ENCODE assay signal across 38 cellular contexts in the genomic region with DNA sequence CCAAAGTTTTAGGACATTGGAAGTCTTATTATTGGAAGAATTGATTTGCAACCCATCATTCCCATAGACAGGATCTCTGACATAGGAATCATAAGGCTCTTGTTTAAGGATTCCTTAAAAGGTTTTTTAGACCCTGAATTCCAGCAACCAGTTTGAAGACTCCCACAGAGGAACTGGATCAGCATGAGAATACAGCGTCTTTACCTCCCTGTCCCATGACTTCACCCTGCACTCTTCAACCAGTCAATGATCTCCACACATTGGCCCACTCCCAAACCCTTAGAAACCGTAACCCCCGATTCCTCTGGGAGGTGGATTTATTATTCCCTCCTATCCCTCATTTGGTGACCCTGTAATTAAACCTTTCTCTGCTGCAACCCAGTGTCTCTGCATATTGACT.
"Had no signal": no experiment of that assay in that cellular context is flagged by ENCODE, and none has a peak within 500 bp of the region (broad histone marks: within the 10 kb centered on the region; RNA-seq: fewer than 3 reads in every experiment).

No MANE protein-coding gene starts in this region.

- H3K4me3 ChIP-seq: ascending aorta, cardiac muscle cell, PC-9 had no signal

- H3K36me3 ChIP-seq: ascending aorta, cardiac muscle cell had no signal

- H3K9me3 ChIP-seq: ascending aorta had no signal

- H3K4me2 ChIP-seq: KMS-11, PC-9 had no signal

- H3K27me3 ChIP-seq: ascending aorta, cardiac muscle cell had no signal

- H3K27ac Mint-ChIP-seq: activated CD4-positive, alpha-beta memory T cell treated with anti-CD3 and anti-CD28 coated beads, Interleukin-2, amount 10 ng/mL, durations not matched to agents 7 days and 5 days; activated CD8-positive, alpha-beta memory T cell treated with anti-CD3 and anti-CD28 coated beads, Interleukin-2, amount 10 ng/mL, durations not matched to agents 7 days and 5 days; activated naive CD8-positive, alpha-beta T cell treated with anti-CD3 and anti-CD28 coated beads for 36 hours; activated T-cell treated with anti-CD3 and anti-CD28 coated beads, Interleukin-2, amount 50 U/mL, for 72 hours; activated T-helper 17 cell treated with anti-CD3 and anti-CD28 coated beads, Interleukin-2, amount 50 U/mL, for 72 hours; T-cell; T-helper 17 cell had no signal

- H3K4me1 ChIP-seq: ascending aorta had no signal

- H3K27ac ChIP-seq: ascending aorta, cardiac muscle cell, KMS-11, PC-9, RWPE1, VCaP had no signal

- H3K4me1 Mint-ChIP-seq: activated CD4-positive, alpha-beta memory T cell treated with anti-CD3 and anti-CD28 coated beads, Interleukin-2, amount 10 ng/mL, durations not matched to agents 7 days and 5 days; activated CD8-positive, alpha-beta memory T cell treated with anti-CD3 and anti-CD28 coated beads, Interleukin-2, amount 10 ng/mL, durations not matched to agents 7 days and 5 days; activated naive CD8-positive, alpha-beta T cell treated with anti-CD3 and anti-CD28 coated beads for 36 hours; activated T-helper 17 cell treated with anti-CD3 and anti-CD28 coated beads, Interleukin-2, amount 50 U/mL, for 72 hours; central memory CD8-positive, alpha-beta T cell; T-cell; T-helper 17 cell had no signal

- H2AFZ ChIP-seq: PC-9 had no signal

- H3K4me3 Mint-ChIP-seq: activated CD4-positive, alpha-beta memory T cell treated with anti-CD3 and anti-CD28 coated beads, Interleukin-2, amount 10 ng/mL, durations not matched to agents 7 days and 5 days; activated CD8-positive, alpha-beta memory T cell treated with anti-CD3 and anti-CD28 coated beads, Interleukin-2, amount 10 ng/mL, durations not matched to agents 7 days and 5 days; activated naive CD8-positive, alpha-beta T cell treated with anti-CD3 and anti-CD28 coated beads for 36 hours; activated T-cell treated with anti-CD3 and anti-CD28 coated beads, Interleukin-2, amount 50 U/mL, for 72 hours; activated T-helper 17 cell treated with anti-CD3 and anti-CD28 coated beads, Interleukin-2, amount 50 U/mL, for 72 hours; central memory CD8-positive, alpha-beta T cell; T-cell; T-helper 17 cell had no signal

- H3K36me3 Mint-ChIP-seq: activated naive CD8-positive, alpha-beta T cell treated with anti-CD3 and anti-CD28 coated beads for 36 hours; T-cell had no signal

- ATAC-seq: activated CD8-positive, alpha-beta memory T cell treated with anti-CD3 and anti-CD28 coated beads, Interleukin-2, amount 10 ng/mL, durations not matched to agents 7 days and 5 days; activated T-cell treated with anti-CD3 and anti-CD28 coated beads, Interleukin-2, amount 50 U/mL, for 72 hours; activated T-helper 17 cell treated with anti-CD3 and anti-CD28 coated beads, Interleukin-2, amount 50 U/mL, for 72 hours; Right ventricle myocardium inferior; SK-N-SH treated with all-trans-retinoic acid at 6 μM for 48 hours; T-cell; T-helper 17 cell had no signal

- DNase-seq: activated CD4-positive, alpha-beta memory T cell treated with anti-CD3 and anti-CD28 coated beads, Interleukin-2, amount 10 ng/mL, durations not matched to agents 7 days and 5 days; activated CD4-positive, alpha-beta T cell treated with anti-CD3 and anti-CD28 coated beads for 1 hour; activated CD4-positive, alpha-beta T cell treated with anti-CD3 and anti-CD28 coated beads for 48 hours; activated CD4-positive, CD25-positive, alpha-beta regulatory T cell; activated CD8-positive, alpha-beta memory T cell treated with anti-CD3 and anti-CD28 coated beads for 24 hours; activated CD8-positive, alpha-beta memory T cell treated with anti-CD3 and anti-CD28 coated beads, Interleukin-2, amount 10 ng/mL, durations not matched to agents 7 days and 5 days; activated CD8-positive, alpha-beta memory T cell treated with anti-CD3 and anti-CD28 coated beads, Interleukin-2, amount 50 U/mL, for 48 hours; activated effector memory CD4-positive, alpha-beta T cell treated with anti-CD3 and anti-CD28 coated beads, Interleukin-2, amount 50 U/mL, for 16 hours; activated naive CD4-positive, alpha-beta T cell; activated naive CD4-positive, alpha-beta T cell treated with anti-CD3 and anti-CD28 coated beads, Interleukin-2, amount 50 U/mL, for 16 hours; activated naive CD8-positive, alpha-beta T cell treated with anti-CD3 and anti-CD28 coated beads for 36 hours; activated T-cell treated with anti-CD3 and anti-CD28 coated beads, Interleukin-2, amount 50 U/mL, for 72 hours; amniotic stem cell; MM.1S; NCI-H1092 treated with DMSO at 0.1 percent for 48 hours; NCI-H1417; NCI-H146; NCI-H187 treated with DMSO at 0.1 percent for 48 hours; NCI-H2081; NCI-H2171 treated with DMSO at 0.1 percent for 48 hours; NCI-H2227 treated with DMSO at 0.1 percent for 48 hours; NCI-H446; NCI-H510A treated with DMSO at 0.1 percent for 48 hours; NCI-H526 treated with DMSO at 0.1 percent for 48 hours; PC-9; SIG-M5; T-cell; T-helper 17 cell; T-helper 9 cell had no signal

- H3K27me3 Mint-ChIP-seq: activated CD4-positive, alpha-beta memory T cell treated with anti-CD3 and anti-CD28 coated beads, Interleukin-2, amount 10 ng/mL, durations not matched to agents 7 days and 5 days; activated CD8-positive, alpha-beta memory T cell treated with anti-CD3 and anti-CD28 coated beads, Interleukin-2, amount 10 ng/mL, durations not matched to agents 7 days and 5 days; activated naive CD8-positive, alpha-beta T cell treated with anti-CD3 and anti-CD28 coated beads for 36 hours; activated T-helper 17 cell treated with anti-CD3 and anti-CD28 coated beads, Interleukin-2, amount 50 U/mL, for 72 hours; central memory CD8-positive, alpha-beta T cell; T-cell; T-helper 17 cell had no signal
